1 cellular context compared by ENCODE assay signal in the genomic region with DNA sequence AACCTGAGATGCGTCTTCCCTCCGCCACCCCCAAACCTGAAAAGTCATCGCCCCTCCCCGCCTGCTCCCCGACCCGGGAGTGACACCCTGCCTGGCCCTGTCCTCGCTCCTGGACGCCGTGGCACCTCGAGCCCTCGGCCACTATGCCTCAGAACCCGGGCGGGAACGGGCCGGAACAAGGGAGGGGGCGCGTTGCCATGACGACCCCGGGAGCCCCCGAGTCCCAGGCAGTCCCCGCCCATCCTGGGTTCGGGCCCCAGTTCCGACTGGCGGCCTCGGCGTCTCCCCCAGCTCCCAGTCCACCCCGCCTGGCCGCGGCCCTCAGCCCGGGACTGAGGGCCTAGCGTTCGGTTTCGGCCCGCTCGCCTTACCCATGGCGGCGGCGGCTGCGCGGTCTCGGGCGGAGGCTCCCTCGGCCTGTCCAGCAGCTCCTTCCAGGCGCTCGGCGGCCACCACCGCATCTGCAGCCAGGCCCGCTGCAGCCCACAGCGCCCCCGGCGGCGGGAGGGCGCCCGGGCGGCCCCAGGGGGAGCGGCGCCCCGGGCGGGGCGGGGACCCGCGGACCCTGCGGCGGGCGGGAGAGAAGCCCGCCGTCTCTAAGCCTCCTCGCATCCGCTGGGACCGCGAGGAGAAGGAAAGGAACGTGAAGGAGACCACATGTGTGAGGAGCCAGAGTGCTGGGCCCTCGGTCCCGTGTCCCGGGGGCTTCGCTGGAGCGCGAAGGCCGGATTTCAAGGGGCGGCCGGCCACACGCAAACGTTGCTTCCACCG.
TF ChIP-seq lines count a peak whose summit lies in the region.

A gene with protein sequence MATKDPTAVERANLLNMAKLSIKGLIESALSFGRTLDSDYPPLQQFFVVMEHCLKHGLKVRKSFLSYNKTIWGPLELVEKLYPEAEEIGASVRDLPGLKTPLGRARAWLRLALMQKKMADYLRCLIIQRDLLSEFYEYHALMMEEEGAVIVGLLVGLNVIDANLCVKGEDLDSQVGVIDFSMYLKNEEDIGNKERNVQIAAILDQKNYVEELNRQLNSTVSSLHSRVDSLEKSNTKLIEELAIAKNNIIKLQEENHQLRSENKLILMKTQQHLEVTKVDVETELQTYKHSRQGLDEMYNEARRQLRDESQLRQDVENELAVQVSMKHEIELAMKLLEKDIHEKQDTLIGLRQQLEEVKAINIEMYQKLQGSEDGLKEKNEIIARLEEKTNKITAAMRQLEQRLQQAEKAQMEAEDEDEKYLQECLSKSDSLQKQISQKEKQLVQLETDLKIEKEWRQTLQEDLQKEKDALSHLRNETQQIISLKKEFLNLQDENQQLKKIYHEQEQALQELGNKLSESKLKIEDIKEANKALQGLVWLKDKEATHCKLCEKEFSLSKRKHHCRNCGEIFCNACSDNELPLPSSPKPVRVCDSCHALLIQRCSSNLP (minus strand): TSS at position 463 of the 771 bp plus-strand sequence. CDS start 88 bp downstream, at position 375.

TF ChIP-seq in HEK293, 187 proteins besides CTCF, POLR2A, EP300 and RAD21 (continued from another document and continues in another):
- TF ChIP-seq, protein P1, sequence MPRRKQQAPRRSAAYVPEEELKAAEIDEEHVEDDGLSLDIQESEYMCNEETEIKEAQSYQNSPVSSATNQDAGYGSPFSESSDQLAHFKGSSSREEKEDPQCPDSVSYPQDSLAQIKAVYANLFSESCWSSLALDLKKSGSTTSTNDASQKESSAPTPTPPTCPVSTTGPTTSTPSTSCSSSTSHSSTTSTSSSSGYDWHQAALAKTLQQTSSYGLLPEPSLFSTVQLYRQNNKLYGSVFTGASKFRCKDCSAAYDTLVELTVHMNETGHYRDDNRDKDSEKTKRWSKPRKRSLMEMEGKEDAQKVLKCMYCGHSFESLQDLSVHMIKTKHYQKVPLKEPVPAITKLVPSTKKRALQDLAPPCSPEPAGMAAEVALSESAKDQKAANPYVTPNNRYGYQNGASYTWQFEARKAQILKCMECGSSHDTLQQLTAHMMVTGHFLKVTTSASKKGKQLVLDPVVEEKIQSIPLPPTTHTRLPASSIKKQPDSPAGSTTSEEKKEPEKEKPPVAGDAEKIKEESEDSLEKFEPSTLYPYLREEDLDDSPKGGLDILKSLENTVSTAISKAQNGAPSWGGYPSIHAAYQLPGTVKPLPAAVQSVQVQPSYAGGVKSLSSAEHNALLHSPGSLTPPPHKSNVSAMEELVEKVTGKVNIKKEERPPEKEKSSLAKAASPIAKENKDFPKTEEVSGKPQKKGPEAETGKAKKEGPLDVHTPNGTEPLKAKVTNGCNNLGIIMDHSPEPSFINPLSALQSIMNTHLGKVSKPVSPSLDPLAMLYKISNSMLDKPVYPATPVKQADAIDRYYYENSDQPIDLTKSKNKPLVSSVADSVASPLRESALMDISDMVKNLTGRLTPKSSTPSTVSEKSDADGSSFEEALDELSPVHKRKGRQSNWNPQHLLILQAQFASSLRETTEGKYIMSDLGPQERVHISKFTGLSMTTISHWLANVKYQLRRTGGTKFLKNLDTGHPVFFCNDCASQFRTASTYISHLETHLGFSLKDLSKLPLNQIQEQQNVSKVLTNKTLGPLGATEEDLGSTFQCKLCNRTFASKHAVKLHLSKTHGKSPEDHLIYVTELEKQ (tag by site-specific recombination; IDR thresholded peaks at IDR 0.05; ENCODE audit: borderline replicate concordance): no peak
- no peak for TF ChIP-seq ZNF221 (tag by site-specific recombination; IDR thresholded peaks at IDR 0.05; ENCODE audit: borderline replicate concordance)
- TF ChIP-seq YY2 (tag by site-specific recombination; IDR thresholded peaks at IDR 0.05): peak; percentile 76; the same call in 1 of the 2 replicates
- no peak for TF ChIP-seq ZNF132 (tag by site-specific recombination; IDR thresholded peaks at IDR 0.05; ENCODE audit: borderline replicate concordance)
- TF ChIP-seq ZIC2 (tag by site-specific recombination; IDR thresholded peaks at IDR 0.05): no peak
- TF ChIP-seq ZNF423 (tag by site-specific recombination; IDR thresholded peaks at IDR 0.05): no peak
- TF ChIP-seq ZNF274 (IDR thresholded peaks at IDR 0.05; ENCODE audit: low read length): no peak
- no peak for TF ChIP-seq ZNF274 (tag by site-specific recombination; IDR thresholded peaks at IDR 0.05; ENCODE audit: borderline replicate concordance)
- TF ChIP-seq ZNF2 (tag by site-specific recombination; IDR thresholded peaks at IDR 0.05): peak; percentile 83; the same call in 1 of the 2 replicates
- 0 out of 2 replicates have a peak, but pooled peaks have one; percentile 18 for TF ChIP-seq ZNF629 (tag by site-specific recombination; IDR thresholded peaks at IDR 0.05)
- no peak for TF ChIP-seq ZNF202 (tag by site-specific recombination; IDR thresholded peaks at IDR 0.05; ENCODE audit: borderline replicate concordance)
- TF ChIP-seq, protein P2, sequence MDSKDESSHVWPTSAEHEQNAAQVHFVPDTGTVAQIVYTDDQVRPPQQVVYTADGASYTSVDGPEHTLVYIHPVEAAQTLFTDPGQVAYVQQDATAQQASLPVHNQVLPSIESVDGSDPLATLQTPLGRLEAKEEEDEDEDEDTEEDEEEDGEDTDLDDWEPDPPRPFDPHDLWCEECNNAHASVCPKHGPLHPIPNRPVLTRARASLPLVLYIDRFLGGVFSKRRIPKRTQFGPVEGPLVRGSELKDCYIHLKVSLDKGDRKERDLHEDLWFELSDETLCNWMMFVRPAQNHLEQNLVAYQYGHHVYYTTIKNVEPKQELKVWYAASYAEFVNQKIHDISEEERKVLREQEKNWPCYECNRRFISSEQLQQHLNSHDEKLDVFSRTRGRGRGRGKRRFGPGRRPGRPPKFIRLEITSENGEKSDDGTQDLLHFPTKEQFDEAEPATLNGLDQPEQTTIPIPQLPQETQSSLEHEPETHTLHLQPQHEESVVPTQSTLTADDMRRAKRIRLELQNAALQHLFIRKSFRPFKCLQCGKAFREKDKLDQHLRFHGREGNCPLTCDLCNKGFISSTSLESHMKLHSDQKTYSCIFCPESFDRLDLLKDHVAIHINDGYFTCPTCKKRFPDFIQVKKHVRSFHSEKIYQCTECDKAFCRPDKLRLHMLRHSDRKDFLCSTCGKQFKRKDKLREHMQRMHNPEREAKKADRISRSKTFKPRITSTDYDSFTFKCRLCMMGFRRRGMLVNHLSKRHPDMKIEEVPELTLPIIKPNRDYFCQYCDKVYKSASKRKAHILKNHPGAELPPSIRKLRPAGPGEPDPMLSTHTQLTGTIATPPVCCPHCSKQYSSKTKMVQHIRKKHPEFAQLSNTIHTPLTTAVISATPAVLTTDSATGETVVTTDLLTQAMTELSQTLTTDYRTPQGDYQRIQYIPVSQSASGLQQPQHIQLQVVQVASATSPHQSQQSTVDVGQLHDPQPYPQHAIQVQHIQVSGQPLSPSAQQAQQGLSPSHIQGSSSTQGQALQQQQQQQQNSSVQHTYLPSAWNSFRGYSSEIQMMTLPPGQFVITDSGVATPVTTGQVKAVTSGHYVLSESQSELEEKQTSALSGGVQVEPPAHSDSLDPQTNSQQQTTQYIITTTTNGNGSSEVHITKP (tag by site-specific recombination; IDR thresholded peaks at IDR 0.05): no peak
- no peak for TF ChIP-seq ZSCAN18 (tag by site-specific recombination; IDR thresholded peaks at IDR 0.05)
- peak; percentile 46; the same call in 1 of the 2 replicates for TF ChIP-seq ZNF777 (tag by site-specific recombination; IDR thresholded peaks at IDR 0.05; ENCODE audit: borderline replicate concordance)
- TF ChIP-seq, protein P3, sequence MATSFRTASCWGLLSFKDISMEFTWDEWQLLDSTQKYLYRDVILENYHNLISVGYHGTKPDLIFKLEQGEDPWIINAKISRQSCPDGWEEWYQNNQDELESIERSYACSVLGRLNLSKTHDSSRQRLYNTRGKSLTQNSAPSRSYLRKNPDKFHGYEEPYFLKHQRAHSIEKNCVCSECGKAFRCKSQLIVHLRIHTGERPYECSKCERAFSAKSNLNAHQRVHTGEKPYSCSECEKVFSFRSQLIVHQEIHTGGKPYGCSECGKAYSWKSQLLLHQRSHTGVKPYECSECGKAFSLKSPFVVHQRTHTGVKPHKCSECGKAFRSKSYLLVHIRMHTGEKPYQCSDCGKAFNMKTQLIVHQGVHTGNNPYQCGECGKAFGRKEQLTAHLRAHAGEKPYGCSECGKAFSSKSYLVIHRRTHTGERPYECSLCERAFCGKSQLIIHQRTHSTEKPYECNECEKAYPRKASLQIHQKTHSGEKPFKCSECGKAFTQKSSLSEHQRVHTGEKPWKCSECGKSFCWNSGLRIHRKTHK (tag by site-specific recombination; IDR thresholded peaks at IDR 0.05): no peak
- TF ChIP-seq GLIS2 (tag by site-specific recombination; IDR thresholded peaks at IDR 0.05): peak; percentile 82
- TF ChIP-seq ZNF433 (tag by site-specific recombination; IDR thresholded peaks at IDR 0.05; ENCODE audit: low read depth): no peak
- no peak; the same call in 1 of the 2 replicates for TF ChIP-seq ZNF426 (tag by site-specific recombination; IDR thresholded peaks at IDR 0.05)
- 0 out of 2 replicates have a peak, but pooled peaks have one; percentile 36 for TF ChIP-seq HOXC10 (CRISPR knock-in tag; IDR thresholded peaks at IDR 0.05)
- TF ChIP-seq SP7 (tag by site-specific recombination; IDR thresholded peaks at IDR 0.05): peak; percentile 43; the same call in 1 of the 2 replicates
- TF ChIP-seq GLI4 (tag by site-specific recombination; IDR thresholded peaks at IDR 0.05): no peak
- TF ChIP-seq ZNF174 (tag by site-specific recombination; IDR thresholded peaks at IDR 0.05): no peak
- TF ChIP-seq, protein P4, sequence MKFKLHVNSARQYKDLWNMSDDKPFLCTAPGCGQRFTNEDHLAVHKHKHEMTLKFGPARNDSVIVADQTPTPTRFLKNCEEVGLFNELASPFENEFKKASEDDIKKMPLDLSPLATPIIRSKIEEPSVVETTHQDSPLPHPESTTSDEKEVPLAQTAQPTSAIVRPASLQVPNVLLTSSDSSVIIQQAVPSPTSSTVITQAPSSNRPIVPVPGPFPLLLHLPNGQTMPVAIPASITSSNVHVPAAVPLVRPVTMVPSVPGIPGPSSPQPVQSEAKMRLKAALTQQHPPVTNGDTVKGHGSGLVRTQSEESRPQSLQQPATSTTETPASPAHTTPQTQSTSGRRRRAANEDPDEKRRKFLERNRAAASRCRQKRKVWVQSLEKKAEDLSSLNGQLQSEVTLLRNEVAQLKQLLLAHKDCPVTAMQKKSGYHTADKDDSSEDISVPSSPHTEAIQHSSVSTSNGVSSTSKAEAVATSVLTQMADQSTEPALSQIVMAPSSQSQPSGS (tag by site-specific recombination; IDR thresholded peaks at IDR 0.05; ENCODE audit: low read depth): no peak
- TF ChIP-seq, protein P5, sequence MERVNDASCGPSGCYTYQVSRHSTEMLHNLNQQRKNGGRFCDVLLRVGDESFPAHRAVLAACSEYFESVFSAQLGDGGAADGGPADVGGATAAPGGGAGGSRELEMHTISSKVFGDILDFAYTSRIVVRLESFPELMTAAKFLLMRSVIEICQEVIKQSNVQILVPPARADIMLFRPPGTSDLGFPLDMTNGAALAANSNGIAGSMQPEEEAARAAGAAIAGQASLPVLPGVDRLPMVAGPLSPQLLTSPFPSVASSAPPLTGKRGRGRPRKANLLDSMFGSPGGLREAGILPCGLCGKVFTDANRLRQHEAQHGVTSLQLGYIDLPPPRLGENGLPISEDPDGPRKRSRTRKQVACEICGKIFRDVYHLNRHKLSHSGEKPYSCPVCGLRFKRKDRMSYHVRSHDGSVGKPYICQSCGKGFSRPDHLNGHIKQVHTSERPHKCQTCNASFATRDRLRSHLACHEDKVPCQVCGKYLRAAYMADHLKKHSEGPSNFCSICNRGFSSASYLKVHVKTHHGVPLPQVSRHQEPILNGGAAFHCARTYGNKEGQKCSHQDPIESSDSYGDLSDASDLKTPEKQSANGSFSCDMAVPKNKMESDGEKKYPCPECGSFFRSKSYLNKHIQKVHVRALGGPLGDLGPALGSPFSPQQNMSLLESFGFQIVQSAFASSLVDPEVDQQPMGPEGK (tag by site-specific recombination; IDR thresholded peaks at IDR 0.05): peak; percentile 100
- TF ChIP-seq ZNF621 (tag by site-specific recombination; IDR thresholded peaks at IDR 0.05): no peak
- no peak for TF ChIP-seq ZNF624 (tag by site-specific recombination; IDR thresholded peaks at IDR 0.05)
- TF ChIP-seq PRDM2 (tag by site-specific recombination; IDR thresholded peaks at IDR 0.05; ENCODE audit: borderline replicate concordance): no peak
- no peak for TF ChIP-seq ZNF138 (tag by site-specific recombination; IDR thresholded peaks at IDR 0.05; ENCODE audit: borderline replicate concordance)
